Comparison of ENCODE assay signal across 1 cellular context in the genomic region with DNA sequence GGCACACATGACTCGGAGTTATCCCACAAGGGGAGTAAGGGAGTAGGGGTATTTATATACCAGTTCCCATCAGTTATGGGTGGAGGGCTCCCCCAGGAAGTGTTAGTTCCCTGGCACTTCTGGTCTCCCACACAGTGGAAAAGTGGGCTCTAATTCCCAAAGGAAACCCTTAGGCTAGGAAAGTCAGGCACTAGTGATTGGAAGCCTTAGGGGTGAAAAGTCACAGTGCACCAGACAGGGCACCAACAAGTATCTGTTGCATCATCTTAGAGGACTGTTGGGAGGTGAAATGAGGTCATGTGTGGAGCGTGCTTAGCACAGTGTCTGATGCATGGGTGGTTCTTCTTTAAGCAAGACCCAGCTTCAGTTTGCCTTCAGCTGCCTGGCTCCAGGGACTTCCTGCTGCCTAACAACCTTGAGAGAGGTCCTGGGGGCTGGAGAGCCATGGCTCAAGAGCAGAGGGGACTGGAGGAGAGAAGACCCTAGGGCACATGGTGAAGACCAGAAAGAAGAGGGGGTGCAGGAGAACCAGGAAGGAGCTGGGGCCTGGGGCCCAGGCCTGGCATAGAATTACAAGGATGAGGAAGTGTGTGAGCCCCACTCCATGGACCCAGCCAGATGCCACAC.
TF ChIP-seq lines count a peak whose summit lies in the region.

No MANE protein-coding gene starts in this region.

TF ChIP-seq in K562, 482 proteins besides CTCF, POLR2A, EP300 and RAD21 (continued from another document and continues in another):
- TF ChIP-seq, protein P1, sequence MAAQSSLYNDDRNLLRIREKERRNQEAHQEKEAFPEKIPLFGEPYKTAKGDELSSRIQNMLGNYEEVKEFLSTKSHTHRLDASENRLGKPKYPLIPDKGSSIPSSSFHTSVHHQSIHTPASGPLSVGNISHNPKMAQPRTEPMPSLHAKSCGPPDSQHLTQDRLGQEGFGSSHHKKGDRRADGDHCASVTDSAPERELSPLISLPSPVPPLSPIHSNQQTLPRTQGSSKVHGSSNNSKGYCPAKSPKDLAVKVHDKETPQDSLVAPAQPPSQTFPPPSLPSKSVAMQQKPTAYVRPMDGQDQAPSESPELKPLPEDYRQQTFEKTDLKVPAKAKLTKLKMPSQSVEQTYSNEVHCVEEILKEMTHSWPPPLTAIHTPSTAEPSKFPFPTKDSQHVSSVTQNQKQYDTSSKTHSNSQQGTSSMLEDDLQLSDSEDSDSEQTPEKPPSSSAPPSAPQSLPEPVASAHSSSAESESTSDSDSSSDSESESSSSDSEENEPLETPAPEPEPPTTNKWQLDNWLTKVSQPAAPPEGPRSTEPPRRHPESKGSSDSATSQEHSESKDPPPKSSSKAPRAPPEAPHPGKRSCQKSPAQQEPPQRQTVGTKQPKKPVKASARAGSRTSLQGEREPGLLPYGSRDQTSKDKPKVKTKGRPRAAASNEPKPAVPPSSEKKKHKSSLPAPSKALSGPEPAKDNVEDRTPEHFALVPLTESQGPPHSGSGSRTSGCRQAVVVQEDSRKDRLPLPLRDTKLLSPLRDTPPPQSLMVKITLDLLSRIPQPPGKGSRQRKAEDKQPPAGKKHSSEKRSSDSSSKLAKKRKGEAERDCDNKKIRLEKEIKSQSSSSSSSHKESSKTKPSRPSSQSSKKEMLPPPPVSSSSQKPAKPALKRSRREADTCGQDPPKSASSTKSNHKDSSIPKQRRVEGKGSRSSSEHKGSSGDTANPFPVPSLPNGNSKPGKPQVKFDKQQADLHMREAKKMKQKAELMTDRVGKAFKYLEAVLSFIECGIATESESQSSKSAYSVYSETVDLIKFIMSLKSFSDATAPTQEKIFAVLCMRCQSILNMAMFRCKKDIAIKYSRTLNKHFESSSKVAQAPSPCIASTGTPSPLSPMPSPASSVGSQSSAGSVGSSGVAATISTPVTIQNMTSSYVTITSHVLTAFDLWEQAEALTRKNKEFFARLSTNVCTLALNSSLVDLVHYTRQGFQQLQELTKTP (IDR thresholded peaks at IDR 0.05; ENCODE audit: low read depth in 1 of 2, partially characterized antibody in 2 of 2) = no peak
- TF ChIP-seq SRSF9 (IDR thresholded peaks at IDR 0.05; ENCODE audit: borderline replicate concordance, low read depth, low read length) = no peak
- no peak for TF ChIP-seq MCM2 (IDR thresholded peaks at IDR 0.05; ENCODE audit: low read depth)
- TF ChIP-seq, protein P2, sequence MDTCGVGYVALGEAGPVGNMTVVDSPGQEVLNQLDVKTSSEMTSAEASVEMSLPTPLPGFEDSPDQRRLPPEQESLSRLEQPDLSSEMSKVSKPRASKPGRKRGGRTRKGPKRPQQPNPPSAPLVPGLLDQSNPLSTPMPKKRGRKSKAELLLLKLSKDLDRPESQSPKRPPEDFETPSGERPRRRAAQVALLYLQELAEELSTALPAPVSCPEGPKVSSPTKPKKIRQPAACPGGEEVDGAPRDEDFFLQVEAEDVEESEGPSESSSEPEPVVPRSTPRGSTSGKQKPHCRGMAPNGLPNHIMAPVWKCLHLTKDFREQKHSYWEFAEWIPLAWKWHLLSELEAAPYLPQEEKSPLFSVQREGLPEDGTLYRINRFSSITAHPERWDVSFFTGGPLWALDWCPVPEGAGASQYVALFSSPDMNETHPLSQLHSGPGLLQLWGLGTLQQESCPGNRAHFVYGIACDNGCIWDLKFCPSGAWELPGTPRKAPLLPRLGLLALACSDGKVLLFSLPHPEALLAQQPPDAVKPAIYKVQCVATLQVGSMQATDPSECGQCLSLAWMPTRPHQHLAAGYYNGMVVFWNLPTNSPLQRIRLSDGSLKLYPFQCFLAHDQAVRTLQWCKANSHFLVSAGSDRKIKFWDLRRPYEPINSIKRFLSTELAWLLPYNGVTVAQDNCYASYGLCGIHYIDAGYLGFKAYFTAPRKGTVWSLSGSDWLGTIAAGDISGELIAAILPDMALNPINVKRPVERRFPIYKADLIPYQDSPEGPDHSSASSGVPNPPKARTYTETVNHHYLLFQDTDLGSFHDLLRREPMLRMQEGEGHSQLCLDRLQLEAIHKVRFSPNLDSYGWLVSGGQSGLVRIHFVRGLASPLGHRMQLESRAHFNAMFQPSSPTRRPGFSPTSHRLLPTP (IDR thresholded peaks at IDR 0.05; ENCODE audit: borderline replicate concordance, extremely low read depth, insufficient read length) = no peak
- TF ChIP-seq, protein P3, sequence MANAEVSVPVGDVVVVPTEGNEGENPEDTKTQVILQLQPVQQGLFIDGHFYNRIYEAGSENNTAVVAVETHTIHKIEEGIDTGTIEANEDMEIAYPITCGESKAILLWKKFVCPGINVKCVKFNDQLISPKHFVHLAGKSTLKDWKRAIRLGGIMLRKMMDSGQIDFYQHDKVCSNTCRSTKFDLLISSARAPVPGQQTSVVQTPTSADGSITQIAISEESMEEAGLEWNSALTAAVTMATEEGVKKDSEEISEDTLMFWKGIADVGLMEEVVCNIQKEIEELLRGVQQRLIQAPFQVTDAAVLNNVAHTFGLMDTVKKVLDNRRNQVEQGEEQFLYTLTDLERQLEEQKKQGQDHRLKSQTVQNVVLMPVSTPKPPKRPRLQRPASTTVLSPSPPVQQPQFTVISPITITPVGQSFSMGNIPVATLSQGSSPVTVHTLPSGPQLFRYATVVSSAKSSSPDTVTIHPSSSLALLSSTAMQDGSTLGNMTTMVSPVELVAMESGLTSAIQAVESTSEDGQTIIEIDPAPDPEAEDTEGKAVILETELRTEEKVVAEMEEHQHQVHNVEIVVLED (CRISPR knock-in tag; IDR thresholded peaks at IDR 0.05) = no peak
- TF ChIP-seq RFX1 (IDR thresholded peaks at IDR 0.05) = no peak
- no peak for TF ChIP-seq ZNF408 (CRISPR knock-in tag; IDR thresholded peaks at IDR 0.05; ENCODE audit: low read depth)
- TF ChIP-seq PTBP1 (IDR thresholded peaks at IDR 0.05; ENCODE audit: low read depth, low read length) = no peak
- TF ChIP-seq, protein P4, sequence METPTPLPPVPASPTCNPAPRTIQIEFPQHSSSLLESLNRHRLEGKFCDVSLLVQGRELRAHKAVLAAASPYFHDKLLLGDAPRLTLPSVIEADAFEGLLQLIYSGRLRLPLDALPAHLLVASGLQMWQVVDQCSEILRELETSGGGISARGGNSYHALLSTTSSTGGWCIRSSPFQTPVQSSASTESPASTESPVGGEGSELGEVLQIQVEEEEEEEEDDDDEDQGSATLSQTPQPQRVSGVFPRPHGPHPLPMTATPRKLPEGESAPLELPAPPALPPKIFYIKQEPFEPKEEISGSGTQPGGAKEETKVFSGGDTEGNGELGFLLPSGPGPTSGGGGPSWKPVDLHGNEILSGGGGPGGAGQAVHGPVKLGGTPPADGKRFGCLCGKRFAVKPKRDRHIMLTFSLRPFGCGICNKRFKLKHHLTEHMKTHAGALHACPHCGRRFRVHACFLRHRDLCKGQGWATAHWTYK (CRISPR knock-in tag; IDR thresholded peaks at IDR 0.05) = 0 out of 2 replicates have a peak, but pooled peaks have one; percentile 58
- TF ChIP-seq EZH2 (IDR thresholded peaks at IDR 0.05; ENCODE audit: borderline replicate concordance, low read depth, low read length) = no peak
- TF ChIP-seq MCM3 (IDR thresholded peaks at IDR 0.05) = no peak
- TF ChIP-seq ATF1 (CRISPR knock-in tag; IDR thresholded peaks at IDR 0.05) = no peak
- peak; percentile 59 for TF ChIP-seq ATF1 (tag; IDR thresholded peaks at IDR 0.05)
- no peak for TF ChIP-seq ZC3H8 (IDR thresholded peaks at IDR 0.05)
- no peak for TF ChIP-seq NCOA1 (IDR thresholded peaks at IDR 0.05; ENCODE audit: low read depth)
- no peak for TF ChIP-seq KAT8 (IDR thresholded peaks at IDR 0.05; ENCODE audit: low read depth)
- TF ChIP-seq ZNF766 (CRISPR knock-in tag; conservative IDR thresholded peaks at IDR 0.05) = peak; percentile 82; the same call in 1 of the 2 replicates
- TF ChIP-seq GTF2E2 (tag; IDR thresholded peaks at IDR 0.05) = no peak
- no peak for TF ChIP-seq NFE2 (IDR thresholded peaks at IDR 0.05; ENCODE audit: low read depth)
- no peak for TF ChIP-seq ESRRB (CRISPR knock-in tag; IDR thresholded peaks at IDR 0.05; ENCODE audit: borderline replicate concordance)
- TF ChIP-seq TAF7 (tag; IDR thresholded peaks at IDR 0.05) = no peak
- no peak for TF ChIP-seq SLC30A9 (CRISPR knock-in tag; IDR thresholded peaks at IDR 0.05)
- TF ChIP-seq SP1 (CRISPR knock-in tag; IDR thresholded peaks at IDR 0.05) = no peak
- TF ChIP-seq BHLHE40 (IDR thresholded peaks at IDR 0.05; ENCODE audit: low read length) = peak; percentile 74
- TF ChIP-seq, protein P5, sequence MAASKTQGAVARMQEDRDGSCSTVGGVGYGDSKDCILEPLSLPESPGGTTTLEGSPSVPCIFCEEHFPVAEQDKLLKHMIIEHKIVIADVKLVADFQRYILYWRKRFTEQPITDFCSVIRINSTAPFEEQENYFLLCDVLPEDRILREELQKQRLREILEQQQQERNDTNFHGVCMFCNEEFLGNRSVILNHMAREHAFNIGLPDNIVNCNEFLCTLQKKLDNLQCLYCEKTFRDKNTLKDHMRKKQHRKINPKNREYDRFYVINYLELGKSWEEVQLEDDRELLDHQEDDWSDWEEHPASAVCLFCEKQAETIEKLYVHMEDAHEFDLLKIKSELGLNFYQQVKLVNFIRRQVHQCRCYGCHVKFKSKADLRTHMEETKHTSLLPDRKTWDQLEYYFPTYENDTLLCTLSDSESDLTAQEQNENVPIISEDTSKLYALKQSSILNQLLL (CRISPR knock-in tag; IDR thresholded peaks at IDR 0.05; ENCODE audit: borderline replicate concordance) = no peak
- peak; percentile 79 for TF ChIP-seq MEF2D (tag; conservative IDR thresholded peaks at IDR 0.05; ENCODE audit: low read depth)
- TF ChIP-seq, protein P6, sequence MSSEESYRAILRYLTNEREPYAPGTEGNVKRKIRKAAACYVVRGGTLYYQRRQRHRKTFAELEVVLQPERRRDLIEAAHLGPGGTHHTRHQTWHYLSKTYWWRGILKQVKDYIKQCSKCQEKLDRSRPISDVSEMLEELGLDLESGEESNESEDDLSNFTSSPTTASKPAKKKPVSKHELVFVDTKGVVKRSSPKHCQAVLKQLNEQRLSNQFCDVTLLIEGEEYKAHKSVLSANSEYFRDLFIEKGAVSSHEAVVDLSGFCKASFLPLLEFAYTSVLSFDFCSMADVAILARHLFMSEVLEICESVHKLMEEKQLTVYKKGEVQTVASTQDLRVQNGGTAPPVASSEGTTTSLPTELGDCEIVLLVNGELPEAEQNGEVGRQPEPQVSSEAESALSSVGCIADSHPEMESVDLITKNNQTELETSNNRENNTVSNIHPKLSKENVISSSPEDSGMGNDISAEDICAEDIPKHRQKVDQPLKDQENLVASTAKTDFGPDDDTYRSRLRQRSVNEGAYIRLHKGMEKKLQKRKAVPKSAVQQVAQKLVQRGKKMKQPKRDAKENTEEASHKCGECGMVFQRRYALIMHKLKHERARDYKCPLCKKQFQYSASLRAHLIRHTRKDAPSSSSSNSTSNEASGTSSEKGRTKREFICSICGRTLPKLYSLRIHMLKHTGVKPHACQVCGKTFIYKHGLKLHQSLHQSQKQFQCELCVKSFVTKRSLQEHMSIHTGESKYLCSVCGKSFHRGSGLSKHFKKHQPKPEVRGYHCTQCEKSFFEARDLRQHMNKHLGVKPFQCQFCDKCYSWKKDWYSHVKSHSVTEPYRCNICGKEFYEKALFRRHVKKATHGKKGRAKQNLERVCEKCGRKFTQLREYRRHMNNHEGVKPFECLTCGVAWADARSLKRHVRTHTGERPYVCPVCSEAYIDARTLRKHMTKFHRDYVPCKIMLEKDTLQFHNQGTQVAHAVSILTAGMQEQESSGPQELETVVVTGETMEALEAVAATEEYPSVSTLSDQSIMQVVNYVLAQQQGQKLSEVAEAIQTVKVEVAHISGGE (CRISPR knock-in tag; IDR thresholded peaks at IDR 0.05) = 0 out of 6 replicates have a peak, but pooled peaks of 1 of the 3 experiments have one; percentile 25
- TF ChIP-seq ZNF263 (CRISPR knock-in tag; IDR thresholded peaks at IDR 0.05; ENCODE audit: borderline replicate concordance) = no peak
- no peak for TF ChIP-seq ZNF217 (CRISPR knock-in tag; IDR thresholded peaks at IDR 0.05)
- no peak for TF ChIP-seq MAFG (tag; conservative IDR thresholded peaks at IDR 0.05)
- TF ChIP-seq NCOA2 (IDR thresholded peaks at IDR 0.05; ENCODE audit: partially characterized antibody in 2 of 2) = no peak
- TF ChIP-seq NEUROD1 (IDR thresholded peaks at IDR 0.05; ENCODE audit: borderline replicate concordance, low read depth, low read length, partially characterized antibody) = peak; percentile 21
- TF ChIP-seq, protein P7, sequence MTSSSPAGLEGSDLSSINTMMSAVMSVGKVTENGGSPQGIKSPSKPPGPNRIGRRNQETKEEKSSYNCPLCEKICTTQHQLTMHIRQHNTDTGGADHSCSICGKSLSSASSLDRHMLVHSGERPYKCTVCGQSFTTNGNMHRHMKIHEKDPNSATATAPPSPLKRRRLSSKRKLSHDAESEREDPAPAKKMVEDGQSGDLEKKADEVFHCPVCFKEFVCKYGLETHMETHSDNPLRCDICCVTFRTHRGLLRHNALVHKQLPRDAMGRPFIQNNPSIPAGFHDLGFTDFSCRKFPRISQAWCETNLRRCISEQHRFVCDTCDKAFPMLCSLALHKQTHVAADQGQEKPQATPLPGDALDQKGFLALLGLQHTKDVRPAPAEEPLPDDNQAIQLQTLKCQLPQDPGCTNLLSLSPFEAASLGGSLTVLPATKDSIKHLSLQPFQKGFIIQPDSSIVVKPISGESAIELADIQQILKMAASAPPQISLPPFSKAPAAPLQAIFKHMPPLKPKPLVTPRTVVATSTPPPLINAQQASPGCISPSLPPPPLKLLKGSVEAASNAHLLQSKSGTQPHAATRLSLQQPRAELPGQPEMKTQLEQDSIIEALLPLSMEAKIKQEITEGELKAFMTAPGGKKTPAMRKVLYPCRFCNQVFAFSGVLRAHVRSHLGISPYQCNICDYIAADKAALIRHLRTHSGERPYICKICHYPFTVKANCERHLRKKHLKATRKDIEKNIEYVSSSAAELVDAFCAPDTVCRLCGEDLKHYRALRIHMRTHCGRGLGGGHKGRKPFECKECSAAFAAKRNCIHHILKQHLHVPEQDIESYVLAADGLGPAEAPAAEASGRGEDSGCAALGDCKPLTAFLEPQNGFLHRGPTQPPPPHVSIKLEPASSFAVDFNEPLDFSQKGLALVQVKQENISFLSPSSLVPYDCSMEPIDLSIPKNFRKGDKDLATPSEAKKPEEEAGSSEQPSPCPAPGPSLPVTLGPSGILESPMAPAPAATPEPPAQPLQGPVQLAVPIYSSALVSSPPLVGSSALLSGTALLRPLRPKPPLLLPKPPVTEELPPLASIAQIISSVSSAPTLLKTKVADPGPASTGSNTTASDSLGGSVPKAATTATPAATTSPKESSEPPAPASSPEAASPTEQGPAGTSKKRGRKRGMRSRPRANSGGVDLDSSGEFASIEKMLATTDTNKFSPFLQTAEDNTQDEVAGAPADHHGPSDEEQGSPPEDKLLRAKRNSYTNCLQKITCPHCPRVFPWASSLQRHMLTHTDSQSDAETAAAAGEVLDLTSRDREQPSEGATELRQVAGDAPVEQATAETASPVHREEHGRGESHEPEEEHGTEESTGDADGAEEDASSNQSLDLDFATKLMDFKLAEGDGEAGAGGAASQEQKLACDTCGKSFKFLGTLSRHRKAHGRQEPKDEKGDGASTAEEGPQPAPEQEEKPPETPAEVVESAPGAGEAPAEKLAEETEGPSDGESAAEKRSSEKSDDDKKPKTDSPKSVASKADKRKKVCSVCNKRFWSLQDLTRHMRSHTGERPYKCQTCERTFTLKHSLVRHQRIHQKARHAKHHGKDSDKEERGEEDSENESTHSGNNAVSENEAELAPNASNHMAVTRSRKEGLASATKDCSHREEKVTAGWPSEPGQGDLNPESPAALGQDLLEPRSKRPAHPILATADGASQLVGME (CRISPR knock-in tag; IDR thresholded peaks at IDR 0.05) = no peak
